ENCODE assay signal across 1 cellular context in genomic region chr2:120932881-120933280, GRCh38.
TF ChIP-seq lines count a peak whose summit lies in the region.

No MANE protein-coding gene starts in this region.

TF ChIP-seq in WTC11, 78 proteins besides CTCF, POLR2A, EP300 and RAD21 (continued from another document):
- TF ChIP-seq ZNF425 (CRISPR knock-in tag; conservative IDR thresholded peaks at IDR 0.05) (no peak), TEAD1 (CRISPR knock-in tag; IDR thresholded peaks at IDR 0.05) (no peak), CBFB (CRISPR knock-in tag; IDR thresholded peaks at IDR 0.05; ENCODE audit: low read depth) (no peak), EMX1 (CRISPR knock-in tag; IDR thresholded peaks at IDR 0.05) (no peak), USF2 (CRISPR knock-in tag; IDR thresholded peaks at IDR 0.05) (no peak), NFYB (CRISPR knock-in tag; conservative IDR thresholded peaks at IDR 0.05; ENCODE audit: low read depth) (no peak), OVOL2 (CRISPR knock-in tag; IDR thresholded peaks at IDR 0.05; ENCODE audit: borderline replicate concordance) (no peak), ZNF423 (CRISPR knock-in tag; IDR thresholded peaks at IDR 0.05) (no peak)
